27 cellular contexts compared by ENCODE assay signal in genomic region chr2:124476291-124476690, GRCh38.
DNase-seq lines count a peak whose midpoint lies in the region; ATAC-seq, FAIRE-seq and TF ChIP-seq lines count a peak whose summit lies in the region.
"Had no signal": no experiment of that assay in that cellular context is flagged by ENCODE, and none has a peak within 500 bp of the region (broad histone marks: within the 10 kb centered on the region; RNA-seq: fewer than 3 reads in every experiment).

No MANE protein-coding gene starts in this region.

- whole genome bisulfite sequencing in mammary epithelial cell (ENCODE audit: low coverage, missing lambda C conversion rate) = 76% methylated on average over 2 of the region's 2 CpGs
- WGBS in endodermal cell (ENCODE audit: insufficient coverage in 1 of 2, insufficient read length in 1 of 2), 2 experiments = 94 to 100% methylated on average over 1 to 2 of the region's 2 CpGs

- no peak overlapping the region for H3K4me3 Mint-ChIP-seq in MCF 10A (ENCODE audit: unreplicated experiment)
- H3K4me3 Mint-ChIP-seq in endodermal cell = no peak overlapping the region
- no peak overlapping the region for H3K4me3 Mint-ChIP-seq in naive thymus-derived CD4-positive, alpha-beta T cell
- H3K4me3 Mint-ChIP-seq: stimulated activated naive CD8-positive, alpha-beta T cell treated with anti-CD3 and anti-CD28 coated beads, Interleukin-15, Interleukin-2, amounts not matched to agents 100 ng/mL and 50 ng/mL, for 24 hours had no signal

- no peak for ATAC-seq in naive thymus-derived CD4-positive, alpha-beta T cell
- ATAC-seq: foreskin keratinocyte had no signal

- no peaks in the 10 kb centered on the region for H3K36me3 Mint-ChIP-seq in MCF 10A (ENCODE audit: insufficient read depth, unreplicated experiment)
- H3K36me3 Mint-ChIP-seq in endodermal cell (ENCODE audit: low read depth) = no peaks in the 10 kb centered on the region
- no peaks in the 10 kb centered on the region for H3K36me3 Mint-ChIP-seq in naive thymus-derived CD4-positive, alpha-beta T cell

- H3K27ac Mint-ChIP-seq in MCF 10A (ENCODE audit: low read depth, unreplicated experiment) (no peak overlapping the region), endodermal cell (no peak overlapping the region)
- no peak overlapping the region for H3K27ac Mint-ChIP-seq in naive thymus-derived CD4-positive, alpha-beta T cell
- H3K27ac Mint-ChIP-seq: stimulated activated naive CD8-positive, alpha-beta T cell treated with anti-CD3 and anti-CD28 coated beads, Interleukin-15, Interleukin-2, amounts not matched to agents 100 ng/mL and 50 ng/mL, for 24 hours had no signal

- H3K4me2 ChIP-seq in mammary epithelial cell (ENCODE audit: insufficient read depth, low read depth, low read length) = no peak overlapping the region

- in situ Hi-C loops in mammary epithelial cell (cut with MboI; ENCODE audit: low sequenced_read_pairs in 2 of 2) = no loop called here

- TF ChIP-seq CTCF in MCF 10A (IDR thresholded peaks at IDR 0.05; ENCODE audit: unreplicated experiment) (no peak), mammary epithelial cell (conservative IDR thresholded peaks at IDR 0.05 in 1 of 2, IDR thresholded peaks at IDR 0.05 in 1 of 2; ENCODE audit: extremely low read depth in 1 of 2, insufficient read depth in 1 of 2, low read depth in 1 of 2, low read length in 2 of 2) (no peak), endodermal cell (conservative IDR thresholded peaks at IDR 0.05) (no peak)

- BruUV-seq in MCF 10A (replicated peaks; lab: Mats Ljungman, UMichigan) (no TSS peak), mammary epithelial cell (replicated peaks; lab: Mats Ljungman, UMichigan) (no TSS peak)

- H4K20me1 ChIP-seq in mammary epithelial cell (ENCODE audit: insufficient read depth, low read length) = no peaks in the 10 kb centered on the region

- H3K9me3 Mint-ChIP-seq in MCF 10A (ENCODE audit: unreplicated experiment) (no peaks in the 10 kb centered on the region), endodermal cell (peaks cover 2% of the 10 kb centered on the region)
- peaks cover 0 to 16% (median 2%) of the 10 kb centered on the region in 11 donors for H3K9me3 Mint-ChIP-seq in naive thymus-derived CD4-positive, alpha-beta T cell

- DNase-seq in MCF 10A (ENCODE audit: unreplicated experiment) (peak; percentile 25), mammary epithelial cell (no peak), amniotic epithelial cell (ENCODE audit: low read depth) (peak; percentile 72), iPS-NIHi7 (ENCODE audit: extremely low spot score) (peak; percentile 49), urothelium cell line (ENCODE audit: low spot score) (peak; percentile 83), endodermal cell (no peak)
- no peak for DNase-seq in activated effector memory CD4-positive, alpha-beta T cell treated with anti-CD3 and anti-CD28 coated beads, Interleukin-2, amount 50 U/mL, for 16 hours
- no peak for DNase-seq in naive thymus-derived CD4-positive, alpha-beta T cell
- DNase-seq: activated CD4-positive, alpha-beta T cell treated with anti-CD3 and anti-CD28 coated beads for 4 hours; activated naive CD4-positive, alpha-beta T cell treated with anti-CD3 and anti-CD28 coated beads, Interleukin-2, amount 50 U/mL, for 16 hours; AML-193; aorta; DMS79; erythroblast; foreskin keratinocyte; KBM-7; kidney; NCI-H146; NCI-H524 treated with DMSO at 0.1 percent for 48 hours; nucleus accumbens; retina; Right ventricle myocardium superior; T-helper 1 cell; tibial artery had no signal

- H2AFZ ChIP-seq in mammary epithelial cell (ENCODE audit: low read depth, low read length) = no peak overlapping the region

- CTCF ChIA-PET in MCF 10A (lab: Yijun Ruan, JAX) (no interaction called here), mammary epithelial cell (lab: Charles Lee; ENCODE audit: low non-redundant PET) (no interaction called here)
- CTCF ChIA-PET in naive thymus-derived CD4-positive, alpha-beta T cell (lab: Charles Lee) = no interaction called here

- dilution Hi-C loops in mammary epithelial cell (cut with HindIII; ENCODE audit: low sequenced_read_pairs) = no loop called here

- no peaks in the 10 kb centered on the region for H3K79me2 ChIP-seq in mammary epithelial cell (ENCODE audit: insufficient read depth, low read length)

- H3K36me3 ChIP-seq in mammary epithelial cell (ENCODE audit: insufficient read depth, low read length) = no peaks in the 10 kb centered on the region
- H3K36me3 ChIP-seq in endodermal cell (ENCODE audit: control insufficient read depth, insufficient read depth, low read length) = no peaks in the 10 kb centered on the region
- no peaks in the 10 kb centered on the region for H3K36me3 ChIP-seq in naive thymus-derived CD4-positive, alpha-beta T cell (ENCODE audit: control insufficient read depth in 2 of 3, insufficient read depth in 3 of 3, low read length in 3 of 3)
- H3K36me3 ChIP-seq: tibial artery had no signal

- intact Hi-C loops in MCF 10A (cut with micrococcal nuclease) = no loop called here
- intact Hi-C loops in mammary epithelial cell (cut with micrococcal nuclease) = no loop called here
- intact Hi-C loops in naive thymus-derived CD4-positive, alpha-beta T cell (cut with micrococcal nuclease) = no loop called here

- H3K27me3 ChIP-seq in mammary epithelial cell (ENCODE audit: insufficient read depth, low read length) = no peaks in the 10 kb centered on the region
- no peaks in the 10 kb centered on the region for H3K27me3 ChIP-seq in endodermal cell (ENCODE audit: control insufficient read depth, insufficient read depth, low read length, poor library complexity, severe bottlenecking)
- H3K27me3 ChIP-seq in naive thymus-derived CD4-positive, alpha-beta T cell (ENCODE audit: control insufficient read depth in 2 of 2, insufficient read depth in 2 of 2, low read length in 2 of 2) = no peaks in the 10 kb centered on the region
- H3K27me3 ChIP-seq: foreskin keratinocyte, tibial artery had no signal

- H3K9me3 ChIP-seq in mammary epithelial cell (replicated peaks; ENCODE audit: insufficient read depth, low read length) (peaks cover 5% of the 10 kb centered on the region), endodermal cell (ENCODE audit: control insufficient read depth, low read length) (no peaks in the 10 kb centered on the region)
- no peaks in the 10 kb centered on the region for H3K9me3 ChIP-seq in naive thymus-derived CD4-positive, alpha-beta T cell (ENCODE audit: control insufficient read depth in 2 of 3, low read length in 3 of 3)
- H3K9me3 ChIP-seq: tibial artery had no signal

- POLR2A ChIA-PET in MCF 10A (lab: Yijun Ruan, JAX) = no interaction called here
- POLR2A ChIA-PET in naive thymus-derived CD4-positive, alpha-beta T cell (lab: Charles Lee) = no interaction called here

- H3K4me1 Mint-ChIP-seq in MCF 10A (ENCODE audit: insufficient read depth, unreplicated experiment) (peaks cover 6% of the 10 kb centered on the region), endodermal cell (peaks cover 4% of the 10 kb centered on the region)
- peaks cover 0 to 2% (median 0%) of the 10 kb centered on the region in 7 donors for H3K4me1 Mint-ChIP-seq in naive thymus-derived CD4-positive, alpha-beta T cell

- H3K27ac ChIP-seq in mammary epithelial cell (ENCODE audit: insufficient read depth, low read depth, low read length) (no peak overlapping the region), endodermal cell (ENCODE audit: low read depth, low read length) (no peak overlapping the region)
- no peak overlapping the region for H3K27ac ChIP-seq in naive thymus-derived CD4-positive, alpha-beta T cell (ENCODE audit: low read depth, low read length)
- H3K27ac ChIP-seq: 22Rv1, foreskin keratinocyte, tibial artery had no signal

- H3K4me3 ChIP-seq in mammary epithelial cell (replicated peaks in 1 of 3; ENCODE audit: insufficient read depth in 1 of 3, low read depth in 2 of 3, low read length in 3 of 3) (no peak overlapping the region), endodermal cell (ENCODE audit: low read length) (no peak overlapping the region)
- H3K4me3 ChIP-seq in naive thymus-derived CD4-positive, alpha-beta T cell (ENCODE audit: low read length) = no peak overlapping the region
- H3K4me3 ChIP-seq: tibial artery had no signal

- FAIRE-seq in urothelium cell line (lab: Jason Lieb, UNC) = no peak
- FAIRE-seq: H54, kidney had no signal

- H3K4me1 ChIP-seq in mammary epithelial cell (ENCODE audit: insufficient read depth, low read length) (no peaks in the 10 kb centered on the region), endodermal cell (ENCODE audit: control insufficient read depth, insufficient read depth, low read length) (no peaks in the 10 kb centered on the region)
- H3K4me1 ChIP-seq in naive thymus-derived CD4-positive, alpha-beta T cell (ENCODE audit: control insufficient read depth in 2 of 2, insufficient read depth in 2 of 2, low read length in 2 of 2) = no peaks in the 10 kb centered on the region
- H3K4me1 ChIP-seq: foreskin keratinocyte, tibial artery had no signal

- H3K27me3 Mint-ChIP-seq in MCF 10A (ENCODE audit: insufficient read depth, unreplicated experiment) (no peaks in the 10 kb centered on the region), endodermal cell (ENCODE audit: insufficient read depth) (no peaks in the 10 kb centered on the region)
- H3K27me3 Mint-ChIP-seq in naive thymus-derived CD4-positive, alpha-beta T cell = no peaks in the 10 kb centered on the region
- H3K27me3 Mint-ChIP-seq: stimulated activated naive CD8-positive, alpha-beta T cell treated with anti-CD3 and anti-CD28 coated beads, Interleukin-15, Interleukin-2, amounts not matched to agents 100 ng/mL and 50 ng/mL, for 24 hours had no signal

- H3K9ac ChIP-seq in mammary epithelial cell (ENCODE audit: insufficient read depth, low read length) = no peak overlapping the region
- H3K9ac ChIP-seq in endodermal cell (ENCODE audit: extremely low read depth, low read length, poor library complexity, severe bottlenecking) = no peak overlapping the region

Comparison
In these comparisons a context has a peak if more than half of its experiments do, and no peak if none do; other contexts are left out.
1. DNase-seq: peak in MCF 10A (single experiment), amniotic epithelial cell (single experiment), iPS-NIHi7 (single experiment) and urothelium cell line (single experiment); none in mammary epithelial cell (single experiment), endodermal cell (single experiment), activated effector memory CD4-positive, alpha-beta T cell treated with anti-CD3 and anti-CD28 coated beads, Interleukin-2, amount 50 U/mL, for 16 hours (single experiment) and naive thymus-derived CD4-positive, alpha-beta T cell (0 of 9).